8 cellular contexts compared by ENCODE assay signal in the genomic region with DNA sequence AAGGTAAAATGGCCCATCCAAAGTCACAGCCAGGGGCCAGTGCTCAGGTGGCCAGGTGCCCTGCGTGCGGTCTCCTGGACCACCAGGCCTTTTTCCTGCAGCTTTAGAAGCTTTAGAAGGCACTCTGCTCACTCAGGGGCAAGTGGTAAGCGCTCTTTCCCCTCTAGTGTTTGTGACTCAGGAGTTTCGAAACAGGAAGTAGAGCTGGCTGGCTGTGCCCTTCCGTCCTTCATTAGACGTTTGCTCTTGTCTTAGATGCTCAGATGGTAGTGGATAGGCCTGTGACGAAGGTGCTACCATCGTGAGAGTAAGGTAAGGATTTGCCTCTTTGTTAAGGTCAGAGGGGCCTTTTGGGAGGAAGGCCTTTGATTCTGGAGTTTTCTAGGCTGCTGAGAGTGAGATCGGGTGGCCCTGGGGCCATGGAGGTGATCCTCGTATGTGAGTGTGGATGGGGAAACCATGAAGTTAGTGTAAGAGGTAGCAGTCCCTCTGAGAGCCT. TPM values are rescaled to one million over a fixed set of nuclear protein-coding genes. Genes with fewer than 3 reads are reported as not detected.
DNase-seq lines count a peak whose midpoint lies in the region; FAIRE-seq and TF ChIP-seq lines count a peak whose summit lies in the region.

CASP8 (plus strand) TSS at position 235 of the 499 bp plus-strand sequence. CDS start 5,951 bp downstream, outside the sequence.

- no peaks in the 10 kb centered on the region for H4K20me1 ChIP-seq in KMS-11 (ENCODE audit: insufficient read depth)

- peak; percentile 57 for DNase-seq in activated CD4-positive, CD25-positive, alpha-beta regulatory T cell treated with anti-CD3 and anti-CD28 coated beads, Interleukin-2, amount 50 U/mL, for 72 hours
- DNase-seq in dermis microvascular lymphatic vessel endothelial cell (ENCODE audit: low read depth in 2 of 2) (peak in 1 of 2 donors; percentile 64), urothelium cell line (ENCODE audit: low spot score) (no peak), NCI-H1694 treated with DMSO at 0.1 percent for 48 hours (lab: John Stamatoyannopoulos, UW) (no peak)

- H3K4me2 ChIP-seq in KMS-11, result peak within 1 kb of the TSS; percentile 99

- H3K9ac ChIP-seq in KMS-11 (peak within 1 kb of the TSS; percentile 82), mucosa of rectum (ENCODE audit: low read depth in 1 of 2, low read length in 2 of 2) (peak within 1 kb of the TSS; percentile 44 to 56)

- H3K4me3 ChIP-seq in KMS-11 (IDR thresholded peaks at IDR 0.05; ENCODE audit: insufficient read depth, low read depth, low read length), result peak within 1 kb of the TSS; percentile 37
- H3K4me3 ChIP-seq in mucosa of rectum (ENCODE audit: low read length in 2 of 2), result peak within 1 kb of the TSS; percentile 88 to 96
- peak within 1 kb of the TSS; percentile 66 for H3K4me3 ChIP-seq in thymus (ENCODE audit: low read length)

- H3K9me3 ChIP-seq in mucosa of rectum (ENCODE audit: control insufficient read depth in 2 of 2, low read length in 2 of 2), result no peaks in the 10 kb centered on the region
- H3K9me3 ChIP-seq in thymus (ENCODE audit: control insufficient read depth), result no peaks in the 10 kb centered on the region

- H3K4me1 ChIP-seq in KMS-11 (ENCODE audit: low read depth, poor library complexity, severe bottlenecking) (peaks cover 77% of the 10 kb centered on the region), mucosa of rectum (ENCODE audit: control insufficient read depth in 2 of 2, insufficient read depth in 2 of 2, low read length in 2 of 2) (peaks cover 9 to 21% of the 10 kb centered on the region in 2 donors), thymus (ENCODE audit: control insufficient read depth, insufficient read depth, low read length) (peaks cover 46% of the 10 kb centered on the region)

- 7% methylated on average over 10 of the region's 10 CpGs for WGBS in thymus

- TF ChIP-seq CTCF in KMS-11 (conservative IDR thresholded peaks at IDR 0.05; ENCODE audit: low read depth, low read length), result no peak

- no peak for FAIRE-seq in urothelium cell line (lab: Jason Lieb, UNC)

- no peak within 1 kb of the TSS for H2AFZ ChIP-seq in KMS-11 (ENCODE audit: low read depth)

- H3K79me2 ChIP-seq in KMS-11 (ENCODE audit: insufficient read depth, low read depth), result peaks cover 78% of the 10 kb centered on the region

- TF ChIP-seq POLR2A in GM15510 (IDR thresholded peaks at IDR 0.05; ENCODE audit: borderline replicate concordance, extremely low read depth, insufficient read length), result peak; percentile 28

- peak within 1 kb of the TSS; percentile 96 for H3K27ac ChIP-seq in KMS-11
- peak within 1 kb of the TSS; percentile 81 to 96 for H3K27ac ChIP-seq in mucosa of rectum (ENCODE audit: low read depth in 2 of 2, low read length in 2 of 2)
- H3K27ac ChIP-seq in thymus (ENCODE audit: low read depth), result peak within 1 kb of the TSS; percentile 85

- no peaks in the 10 kb centered on the region for H3K27me3 ChIP-seq in KMS-11 (ENCODE audit: insufficient read depth, low read depth)
- no peaks in the 10 kb centered on the region for H3K27me3 ChIP-seq in mucosa of rectum (ENCODE audit: control insufficient read depth in 2 of 2, insufficient read depth in 2 of 2, low read length in 2 of 2)
- H3K27me3 ChIP-seq in thymus (ENCODE audit: control insufficient read depth, insufficient read depth), result no peaks in the 10 kb centered on the region

- H3K36me3 ChIP-seq in KMS-11 (ENCODE audit: insufficient read depth) (no peaks in the 10 kb centered on the region), mucosa of rectum (ENCODE audit: control insufficient read depth in 2 of 2, insufficient read depth in 2 of 2, low read length in 2 of 2) (peaks cover 0 to under 1% of the 10 kb centered on the region in 2 donors), thymus (ENCODE audit: control insufficient read depth, insufficient read depth) (no peaks in the 10 kb centered on the region)

RNA-seq across cellular contexts. Expression of gene CASP8, which starts in this region (rescaled TPM):
- total RNA-seq in dermis microvascular lymphatic vessel endothelial cell, result 10.0 and 10.2 TPM in 2 replicates
- 41.1 TPM for polyA plus RNA-seq in thymus

Comparison
In these comparisons a context has a peak if more than half of its experiments do, and no peak if none do; other contexts are left out.
1. H3K4me3 ChIP-seq: peak in every context shown above with its lines; median percentile 92 in mucosa of rectum; 66 in thymus; 37 in KMS-11.